Comparison of ENCODE assay signal across 15 cellular contexts in genomic region chr3:122271246-122271898, GRCh38. TPM values are rescaled to one million over a fixed set of nuclear protein-coding genes. Genes with fewer than 3 reads are reported as not detected.
DNase-seq lines count a peak whose midpoint lies in the region; ATAC-seq and TF ChIP-seq lines count a peak whose summit lies in the region.
"Had no signal": no experiment of that assay in that cellular context is flagged by ENCODE, and none has a peak within 500 bp of the region (broad histone marks: within the 10 kb centered on the region; RNA-seq: fewer than 3 reads in every experiment).

No MANE protein-coding gene starts in this region.

- peaks cover 34% of the 10 kb centered on the region for H3K4me1 ChIP-seq in CD8-positive, alpha-beta T cell (ENCODE audit: insufficient read depth, low read length)
- no peaks in the 10 kb centered on the region for H3K4me1 ChIP-seq in aorta (ENCODE audit: control insufficient read depth in 1 of 2, insufficient read depth in 2 of 2, low read length in 2 of 2)
- no peaks in the 10 kb centered on the region for H3K4me1 ChIP-seq in ascending aorta
- H3K4me1 ChIP-seq: neural progenitor cell had no signal

- peak; percentile 91 for ATAC-seq in CD8-positive, alpha-beta T cell
- peak; percentile 98 for ATAC-seq in effector memory CD8-positive, alpha-beta T cell (replicated peaks)
- ATAC-seq in aorta (ENCODE audit: low FRiP score): no peak
- ATAC-seq: body of pancreas had no signal

- H3K9me3 ChIP-seq in CD8-positive, alpha-beta T cell (ENCODE audit: low read length): no peaks in the 10 kb centered on the region
- no peaks in the 10 kb centered on the region for H3K9me3 ChIP-seq in aorta (ENCODE audit: control insufficient read depth, low read length)
- no peaks in the 10 kb centered on the region for H3K9me3 ChIP-seq in ascending aorta
- H3K9me3 ChIP-seq: body of pancreas had no signal

- no peak overlapping the region for H3K27ac ChIP-seq in CD8-positive, alpha-beta T cell (ENCODE audit: low read depth, low read length)
- H3K27ac ChIP-seq in HL-60 (replicated peaks): peak overlapping the region; percentile 58
- H3K27ac ChIP-seq in aorta (ENCODE audit: low read depth in 1 of 2, low read length in 2 of 2): no peak overlapping the region
- no peak overlapping the region for H3K27ac ChIP-seq in ascending aorta
- H3K27ac ChIP-seq: body of pancreas, dorsolateral prefrontal cortex, neural progenitor cell had no signal

- no peak overlapping the region for H3K27ac Mint-ChIP-seq in CD8-positive, alpha-beta T cell
- H3K27ac Mint-ChIP-seq in effector memory CD8-positive, alpha-beta T cell: peak overlapping the region in 1 of 2 donors; percentile 24
- H3K27ac Mint-ChIP-seq: neural progenitor cell had no signal

- no peaks in the 10 kb centered on the region for H3K27me3 Mint-ChIP-seq in CD8-positive, alpha-beta T cell (ENCODE audit: low read depth)
- H3K27me3 Mint-ChIP-seq in effector memory CD8-positive, alpha-beta T cell: peaks cover 6 to 9% of the 10 kb centered on the region in 2 donors
- H3K27me3 Mint-ChIP-seq: stimulated activated naive CD8-positive, alpha-beta T cell treated with anti-CD3 and anti-CD28 coated beads, Interleukin-15, Interleukin-2, amounts not matched to agents 100 ng/mL and 50 ng/mL, for 24 hours had no signal

- in situ Hi-C loops in G401 (cut with HindIII; ENCODE audit: low sequenced_read_pairs): no loop called here

- peak in 1 of 7 experiments; percentile 37 for DNase-seq in CD8-positive, alpha-beta T cell
- peak in 1 of 2 experiments; percentile 34 for DNase-seq in HL-60 (ENCODE audit: low read depth in 1 of 2, low spot score in 1 of 2)
- peak; percentile 50 for DNase-seq in SKM-1 (lab: John Stamatoyannopoulos, UW; ENCODE audit: unreplicated experiment)
- no peak for DNase-seq in effector memory CD8-positive, alpha-beta T cell
- DNase-seq in aorta: no peak
- DNase-seq in G401 (ENCODE audit: low spot score): no peak
- no peak for DNase-seq in superior temporal gyrus (ENCODE audit: extremely low spot score)
- no peak for DNase-seq in ascending aorta (ENCODE audit: low spot score in 2 of 2)
- DNase-seq: body of pancreas, dorsolateral prefrontal cortex, H7, Right ventricle myocardium superior had no signal

- H3K4me3 Mint-ChIP-seq in CD8-positive, alpha-beta T cell: peak overlapping the region; percentile 27
- peak overlapping the region; percentile 37 to 63 for H3K4me3 Mint-ChIP-seq in effector memory CD8-positive, alpha-beta T cell
- H3K4me3 Mint-ChIP-seq: neural progenitor cell; stimulated activated naive CD8-positive, alpha-beta T cell treated with anti-CD3 and anti-CD28 coated beads, Interleukin-15, Interleukin-2, amounts not matched to agents 100 ng/mL and 50 ng/mL, for 24 hours had no signal

- H3K4me3 ChIP-seq in CD8-positive, alpha-beta T cell (ENCODE audit: low read depth, low read length): no peak overlapping the region
- no peak overlapping the region for H3K4me3 ChIP-seq in HL-60 (replicated peaks; ENCODE audit: insufficient read depth, low read length)
- no peak overlapping the region for H3K4me3 ChIP-seq in aorta (ENCODE audit: low read length in 2 of 2)
- H3K4me3 ChIP-seq in ascending aorta: no peak overlapping the region
- H3K4me3 ChIP-seq: body of pancreas, dorsolateral prefrontal cortex, lung, neural progenitor cell had no signal

- no peaks in the 10 kb centered on the region for H3K36me3 Mint-ChIP-seq in CD8-positive, alpha-beta T cell
- peaks cover 4% of the 10 kb centered on the region for H3K36me3 Mint-ChIP-seq in effector memory CD8-positive, alpha-beta T cell (ENCODE audit: insufficient read depth)
- H3K36me3 Mint-ChIP-seq: neural progenitor cell had no signal

- intact Hi-C loops in CD8-positive, alpha-beta T cell (cut with DNase I, micrococcal nuclease): no loop called here
- intact Hi-C loops in aorta (cut with DNase I): no loop called here
- intact Hi-C loops in ascending aorta (cut with DNase I): no loop called here

- H3K9me3 Mint-ChIP-seq in CD8-positive, alpha-beta T cell: no peaks in the 10 kb centered on the region
- no peaks in the 10 kb centered on the region for H3K9me3 Mint-ChIP-seq in effector memory CD8-positive, alpha-beta T cell
- H3K9me3 Mint-ChIP-seq: neural progenitor cell had no signal

- POLR2A ChIA-PET in CD8-positive, alpha-beta T cell (lab: Charles Lee): no interaction called here

- no peak for TF ChIP-seq CTCF in CD8-positive, alpha-beta T cell (IDR thresholded peaks at IDR 0.05)
- TF ChIP-seq CTCF in HL-60 (IDR thresholded peaks at IDR 0.05; ENCODE audit: insufficient read depth, low read length) (no peak), ascending aorta (IDR thresholded peaks at IDR 0.05) (no peak)

- CTCF ChIA-PET in CD8-positive, alpha-beta T cell (lab: Charles Lee): no interaction called here

- 75 to 90% methylated on average over 3 of the region's 3 CpGs for WGBS in aorta, 2 donors

- no peaks in the 10 kb centered on the region for H3K36me3 ChIP-seq in CD8-positive, alpha-beta T cell (ENCODE audit: insufficient read depth, low read length)
- H3K36me3 ChIP-seq in aorta (ENCODE audit: control insufficient read depth in 1 of 2, insufficient read depth in 2 of 2, low read length in 1 of 2) (no peaks in the 10 kb centered on the region), ascending aorta (no peaks in the 10 kb centered on the region)
- H3K36me3 ChIP-seq: neural progenitor cell had no signal

- H3K4me1 Mint-ChIP-seq in CD8-positive, alpha-beta T cell (ENCODE audit: low read depth): peaks cover 34% of the 10 kb centered on the region
- peaks cover 16 to 27% of the 10 kb centered on the region in 2 donors for H3K4me1 Mint-ChIP-seq in effector memory CD8-positive, alpha-beta T cell (ENCODE audit: low read depth in 2 of 2)
- H3K4me1 Mint-ChIP-seq: neural progenitor cell had no signal

- H3K27me3 ChIP-seq in CD8-positive, alpha-beta T cell (ENCODE audit: insufficient read depth, low read length): no peaks in the 10 kb centered on the region
- H3K27me3 ChIP-seq in HL-60 (ENCODE audit: insufficient read depth, poor library complexity, severe bottlenecking) (no peaks in the 10 kb centered on the region), aorta (ENCODE audit: control insufficient read depth in 1 of 2, insufficient read depth in 2 of 2, low read length in 1 of 2) (no peaks in the 10 kb centered on the region), ascending aorta (no peaks in the 10 kb centered on the region)
- H3K27me3 ChIP-seq: body of pancreas, neural progenitor cell had no signal

RNA-seq across cellular contexts. Expression of gene CSTA, which starts 53.7 kb away (rescaled TPM):
- not detected for total RNA-seq in CD8-positive, alpha-beta T cell
- total RNA-seq in aorta: 1 to 10 TPM; 3.6 to 9.3 TPM
- 10 to 100 TPM in 1 of 2 donors, 1 to 10 TPM in 1; 5.7 to 11.4 TPM for polyA plus RNA-seq in aorta
- total RNA-seq in G401 (2014; rRNA removed; shearing (Covaris generic)): not detected in 2 replicates
- total RNA-seq in ascending aorta: not detected
- total RNA-seq: H7 had no signal
